ENCODE assay signal across 9 cellular contexts in the genomic region with DNA sequence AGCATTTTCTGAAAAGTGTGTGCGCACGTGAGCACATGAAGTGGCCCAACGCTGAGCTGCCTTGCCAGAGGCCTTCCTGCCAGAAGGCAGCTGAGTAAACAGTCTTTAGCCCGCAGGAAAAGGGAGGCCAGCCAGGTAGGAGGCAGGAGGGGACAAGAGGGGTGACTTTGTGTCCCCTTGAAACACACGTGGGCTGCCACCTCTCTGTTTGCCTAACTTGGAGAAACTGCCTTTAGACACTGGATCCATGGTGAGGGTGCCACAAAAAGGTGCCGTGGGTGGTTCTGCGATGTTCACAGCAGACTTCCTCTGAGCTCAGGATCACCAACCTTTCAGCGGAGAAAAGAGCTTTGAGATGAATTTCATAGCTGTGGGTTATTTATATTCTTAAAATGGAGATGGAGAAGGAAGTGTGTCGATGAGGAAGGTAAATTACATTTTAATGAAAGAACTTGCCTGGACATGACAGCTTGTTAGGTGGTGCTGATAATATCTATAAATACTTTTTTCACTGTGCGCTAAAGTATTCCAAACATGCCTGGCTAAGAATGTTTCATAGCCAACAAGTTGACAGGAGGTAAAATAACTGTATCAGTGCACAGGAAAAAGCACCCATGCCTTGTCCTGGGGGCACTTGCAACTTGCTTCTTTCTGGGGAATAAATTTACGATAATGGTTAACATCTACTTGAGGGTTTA. TPM values are rescaled to one million over a fixed set of nuclear protein-coding genes. Genes with fewer than 3 reads are reported as not detected.
DNase-seq lines count a peak whose midpoint lies in the region; ATAC-seq, FAIRE-seq and TF ChIP-seq lines count a peak whose summit lies in the region.
"Had no signal": no experiment of that assay in that cellular context is flagged by ENCODE, and none has a peak within 500 bp of the region (broad histone marks: within the 10 kb centered on the region; RNA-seq: fewer than 3 reads in every experiment).

No MANE protein-coding gene starts in this region.

- H3K9me3 ChIP-seq in esophagus muscularis mucosa: no peaks in the 10 kb centered on the region

- no peaks in the 10 kb centered on the region for H3K27me3 Mint-ChIP-seq in immature natural killer cell (ENCODE audit: low read depth in 3 of 3)

- CTCF ChIA-PET in HEK293T (lab: Yijun Ruan, JAX): no interaction called here

- DNase-seq in HEK293T (ENCODE audit: extremely low spot score): no peak
- peak; percentile 86 for DNase-seq in NCI-H510A (lab: John Stamatoyannopoulos, UW)
- no peak for DNase-seq in esophagus muscularis mucosa (ENCODE audit: extremely low spot score)
- no peak for DNase-seq in sciatic nerve (ENCODE audit: low spot score)
- no peak for DNase-seq in urothelium cell line (ENCODE audit: low spot score)
- no peak for DNase-seq in immature natural killer cell
- no peak for DNase-seq in D721Med (ENCODE audit: insufficient read length, low spot score)

- H3K4me1 ChIP-seq in esophagus muscularis mucosa: peaks cover 8 to 30% (median 29%) of the 10 kb centered on the region in 4 donors
- H3K4me1 ChIP-seq: parathyroid adenoma had no signal

- H3K27me3 ChIP-seq in esophagus muscularis mucosa: no peaks in the 10 kb centered on the region

- H3K4me3 Mint-ChIP-seq in immature natural killer cell: no peak overlapping the region

- peak overlapping the region in 2 of 6 donors; percentile 25 to 84 for H3K27ac Mint-ChIP-seq in immature natural killer cell

- peaks cover 14 to 18% of the 10 kb centered on the region in 2 donors for H3K4me1 Mint-ChIP-seq in immature natural killer cell

- no peak for TF ChIP-seq EP300 in esophagus muscularis mucosa (IDR thresholded peaks at IDR 0.05)

- no peak for TF ChIP-seq POLR2A in esophagus muscularis mucosa (IDR thresholded peaks at IDR 0.05; ENCODE audit: low read depth)

- peak overlapping the region; percentile 80 to 86 (median 82) for H3K27ac ChIP-seq in esophagus muscularis mucosa (replicated peaks in 1 of 4)
- H3K27ac ChIP-seq: parathyroid adenoma had no signal

- peak overlapping the region in 3 of 4 donors; percentile 3 to 19 (median 8) for H3K4me3 ChIP-seq in esophagus muscularis mucosa

- peak; percentile 95 for ATAC-seq in sciatic nerve
- ATAC-seq in HG03520 (IDR thresholded peaks at IDR 0.05; ENCODE audit: unreplicated experiment): no peak

- FAIRE-seq in urothelium cell line (lab: Jason Lieb, UNC) (no peak), D721Med (lab: Jason Lieb, UNC) (no peak)

- H3K36me3 Mint-ChIP-seq in immature natural killer cell: peaks cover 0 to 8% (median 0%) of the 10 kb centered on the region in 3 donors

- TF ChIP-seq CTCF in esophagus muscularis mucosa (IDR thresholded peaks at IDR 0.05) (no peak), D721Med (IDR thresholded peaks at IDR 0.05; ENCODE audit: insufficient read depth, missing control alignments) (no peak)

- 30% methylated on average over 11 of the region's 11 CpGs for WGBS in esophagus muscularis mucosa

- peaks cover 0 to 2% (median 0%) of the 10 kb centered on the region in 6 donors for H3K9me3 Mint-ChIP-seq in immature natural killer cell

- H3K36me3 ChIP-seq in esophagus muscularis mucosa: peaks cover 0 to 5% (median 0%) of the 10 kb centered on the region in 4 donors

- intact Hi-C loops in esophagus muscularis mucosa (cut with DNase I) (no loop called here), sciatic nerve (cut with DNase I) (no loop called here)

- POLR2A ChIA-PET in HEK293T (lab: Yijun Ruan, JAX): no interaction called here

TF ChIP-seq in HEK293T, 16 proteins besides CTCF, POLR2A, EP300 and RAD21:
- TF ChIP-seq, protein P1, sequence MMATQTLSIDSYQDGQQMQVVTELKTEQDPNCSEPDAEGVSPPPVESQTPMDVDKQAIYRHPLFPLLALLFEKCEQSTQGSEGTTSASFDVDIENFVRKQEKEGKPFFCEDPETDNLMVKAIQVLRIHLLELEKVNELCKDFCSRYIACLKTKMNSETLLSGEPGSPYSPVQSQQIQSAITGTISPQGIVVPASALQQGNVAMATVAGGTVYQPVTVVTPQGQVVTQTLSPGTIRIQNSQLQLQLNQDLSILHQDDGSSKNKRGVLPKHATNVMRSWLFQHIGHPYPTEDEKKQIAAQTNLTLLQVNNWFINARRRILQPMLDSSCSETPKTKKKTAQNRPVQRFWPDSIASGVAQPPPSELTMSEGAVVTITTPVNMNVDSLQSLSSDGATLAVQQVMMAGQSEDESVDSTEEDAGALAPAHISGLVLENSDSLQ (IDR thresholded peaks at IDR 0.05): peak; percentile 44
- TF ChIP-seq L3MBTL2 (conservative IDR thresholded peaks at IDR 0.05): no peak

RNA-seq across cellular contexts. Expression of gene ASB1, which starts 36.6 kb away (rescaled TPM):
- total RNA-seq in esophagus muscularis mucosa (10 to 100 TPM; 19.9 to 42.1 (median 33.9) TPM), sciatic nerve (38.1 TPM)
- polyA plus RNA-seq in immature natural killer cell: 10 to 100 TPM; 30.3 to 53.8 (median 48.1) TPM
